In genomic region chr11:35539781-35540281, GRCh38 we compare ENCODE assay signal across 10 cellular contexts. TPM values are rescaled to one million over a fixed set of nuclear protein-coding genes. Genes with fewer than 3 reads are reported as not detected.
DNase-seq lines count a peak whose midpoint lies in the region; ATAC-seq and TF ChIP-seq lines count a peak whose summit lies in the region.
"Had no signal": no experiment of that assay in that cellular context is flagged by ENCODE, and none has a peak within 500 bp of the region (broad histone marks: within the 10 kb centered on the region; RNA-seq: fewer than 3 reads in every experiment).

No MANE protein-coding gene starts in this region.

- H3K9ac ChIP-seq in mammary epithelial cell (ENCODE audit: insufficient read depth, low read length) (no peak overlapping the region), smooth muscle cell (ENCODE audit: low read depth) (peak overlapping the region; percentile 59)

- H3K9me3 ChIP-seq in mammary epithelial cell (replicated peaks; ENCODE audit: insufficient read depth, low read length) (no peaks in the 10 kb centered on the region), smooth muscle cell (replicated peaks; ENCODE audit: low read depth) (no peaks in the 10 kb centered on the region)
- H3K9me3 ChIP-seq: right lobe of liver had no signal

- no TSS peak for BruUV-seq in mammary epithelial cell (replicated peaks; lab: Mats Ljungman, UMichigan)

- H3K27me3 ChIP-seq in mammary epithelial cell (ENCODE audit: insufficient read depth, low read length), result no peaks in the 10 kb centered on the region
- no peaks in the 10 kb centered on the region for H3K27me3 ChIP-seq in smooth muscle cell (ENCODE audit: low read depth)
- H3K27me3 ChIP-seq: right lobe of liver had no signal

- DNase-seq in HCEC 1CT, result peak; percentile 71
- peak; percentile 70 for DNase-seq in mammary epithelial cell
- DNase-seq in hepatic stellate cell (ENCODE audit: low spot score), result peak; percentile 45
- peak; percentile 38 for DNase-seq in smooth muscle cell (lab: John Stamatoyannopoulos, UW; ENCODE audit: unreplicated experiment)
- no peak for DNase-seq in CD1c-positive myeloid dendritic cell (ENCODE audit: extremely low spot score)
- no peak for DNase-seq in activated naive CD4-positive, alpha-beta T cell treated with Interleukin-2 at 50 U/mL for 16 hours
- no peak for DNase-seq in NCI-H226
- DNase-seq: activated T-cell treated with anti-CD3 and anti-CD28 coated beads, Interleukin-2, amount 50 U/mL, for 24 hours; right lobe of liver had no signal

- H3K36me3 ChIP-seq in mammary epithelial cell (ENCODE audit: insufficient read depth, low read length), result no peaks in the 10 kb centered on the region
- no peaks in the 10 kb centered on the region for H3K36me3 ChIP-seq in smooth muscle cell (ENCODE audit: low read depth)
- H3K36me3 ChIP-seq: right lobe of liver had no signal

- CTCF ChIA-PET in mammary epithelial cell (lab: Charles Lee; ENCODE audit: low non-redundant PET), result interaction anchor here (0.6 kb wide), 1 partner anchor 14 kb away, joined by 4 read pairs; the partner anchor contains the start of gene PAMR1

- H3K4me1 ChIP-seq in mammary epithelial cell (ENCODE audit: insufficient read depth, low read length) (peaks cover 15% of the 10 kb centered on the region), smooth muscle cell (ENCODE audit: low read depth) (peaks cover 43% of the 10 kb centered on the region)
- H3K4me1 ChIP-seq: right lobe of liver had no signal

- in situ Hi-C loops in mammary epithelial cell (cut with MboI; ENCODE audit: low sequenced_read_pairs in 2 of 2), result no loop called here

- H3K4me3 ChIP-seq in mammary epithelial cell (replicated peaks in 1 of 3; ENCODE audit: insufficient read depth in 1 of 3, low read depth in 2 of 3, low read length in 3 of 3), result no peak overlapping the region
- H3K4me3 ChIP-seq in smooth muscle cell, result no peak overlapping the region
- H3K4me3 ChIP-seq: right lobe of liver had no signal

- H3K27ac ChIP-seq in mammary epithelial cell (ENCODE audit: insufficient read depth, low read depth, low read length), result no peak overlapping the region
- H3K27ac ChIP-seq in smooth muscle cell (ENCODE audit: low read depth), result peak overlapping the region; percentile 90
- H3K27ac ChIP-seq: right lobe of liver had no signal

- WGBS in mammary epithelial cell (ENCODE audit: low coverage, missing lambda C conversion rate), result 100% methylated on average over 7 of the region's 7 CpGs
- 20% methylated on average over 7 of the region's 7 CpGs for WGBS in smooth muscle cell (ENCODE audit: low lambda C conversion rate)

- no peak for ATAC-seq in GM18873 (IDR thresholded peaks at IDR 0.05; ENCODE audit: low FRiP score, unreplicated experiment)

- TF ChIP-seq CTCF in mammary epithelial cell (conservative IDR thresholded peaks at IDR 0.05 in 1 of 2, IDR thresholded peaks at IDR 0.05 in 1 of 2; ENCODE audit: extremely low read depth in 1 of 2, insufficient read depth in 1 of 2, low read depth in 1 of 2, low read length in 2 of 2) (no peak), smooth muscle cell (IDR thresholded peaks at IDR 0.05; ENCODE audit: borderline replicate concordance, insufficient read depth, poor library complexity, severe bottlenecking) (no peak)

- H4K20me1 ChIP-seq in mammary epithelial cell (ENCODE audit: insufficient read depth, low read length), result no peaks in the 10 kb centered on the region
- no peaks in the 10 kb centered on the region for H4K20me1 ChIP-seq in smooth muscle cell (ENCODE audit: low read depth)

- intact Hi-C loops in mammary epithelial cell (cut with micrococcal nuclease), result no loop called here

- H3K79me2 ChIP-seq in mammary epithelial cell (ENCODE audit: insufficient read depth, low read length) (no peaks in the 10 kb centered on the region), smooth muscle cell (ENCODE audit: low read depth) (no peaks in the 10 kb centered on the region)

- H3F3A ChIP-seq in smooth muscle cell (ENCODE audit: low read depth), result peaks cover 18% of the 10 kb centered on the region

- H3K4me2 ChIP-seq in mammary epithelial cell (ENCODE audit: insufficient read depth, low read depth, low read length), result no peak overlapping the region
- H3K4me2 ChIP-seq in smooth muscle cell, result peak overlapping the region; percentile 38

- dilution Hi-C loops in mammary epithelial cell (cut with HindIII; ENCODE audit: low sequenced_read_pairs), result no loop called here

- H2AFZ ChIP-seq in mammary epithelial cell (ENCODE audit: low read depth, low read length) (no peak overlapping the region), smooth muscle cell (ENCODE audit: low read depth) (no peak overlapping the region)

RNA-seq across cellular contexts. Expression of gene PAMR1, which starts 14.4 kb away (rescaled TPM):
- total RNA-seq in mammary epithelial cell, result 100 to 1,000 TPM in 1 of 2 donors, 1 to 10 TPM in 1; 7.6 to 118 TPM
- 4.2 TPM for polyA plus RNA-seq in mammary epithelial cell
- 2.1 TPM for polyA minus RNA-seq in mammary epithelial cell
- 87.7 and 92.7 TPM in 2 replicates for total RNA-seq in smooth muscle cell
- polyA plus RNA-seq in smooth muscle cell, result 93.2 and 128 TPM in 2 replicates

Comparison
In these comparisons a context has a peak if more than half of its experiments do, and no peak if none do; other contexts are left out.
1. DNase-seq: peak in HCEC 1CT (single experiment), mammary epithelial cell (single experiment), hepatic stellate cell (single experiment) and smooth muscle cell (single experiment); none in CD1c-positive myeloid dendritic cell (single experiment), activated naive CD4-positive, alpha-beta T cell treated with Interleukin-2 at 50 U/mL for 16 hours (single experiment) and NCI-H226 (single experiment).